Comparison of ENCODE assay signal across 26 cellular contexts in genomic region chr9:90303653-90304052, GRCh38.
DNase-seq lines count a peak whose midpoint lies in the region; ATAC-seq, FAIRE-seq and TF ChIP-seq lines count a peak whose summit lies in the region.
"Had no signal": no experiment of that assay in that cellular context is flagged by ENCODE, and none has a peak within 500 bp of the region (broad histone marks: within the 10 kb centered on the region; RNA-seq: fewer than 3 reads in every experiment).

No MANE protein-coding gene starts in this region.

- no peak overlapping the region for H3K9ac ChIP-seq in BLaER1

- H3K4me1 Mint-ChIP-seq in nephron (peaks cover 41% of the 10 kb centered on the region), HFFc6 (ENCODE audit: low read depth) (peaks cover 19% of the 10 kb centered on the region)
- H3K4me1 Mint-ChIP-seq: CD14-positive monocyte; CD4-positive, alpha-beta memory T cell; CD4-positive, CD25-positive, alpha-beta regulatory T cell; CD8-positive, alpha-beta memory T cell had no signal

- FAIRE-seq in small intestine (lab: Jason Lieb, UNC), result no peak
- FAIRE-seq: A549, GM12878, GM12892, GM18507 had no signal

- H3K27ac ChIP-seq in BLaER1 (no peak overlapping the region), small intestine (ENCODE audit: low read depth in 1 of 2, low read length in 1 of 2) (no peak overlapping the region)
- H3K27ac ChIP-seq: 22Rv1, A549 had no signal

- H3K4me1 ChIP-seq in BLaER1 (peaks cover 17% of the 10 kb centered on the region), small intestine (ENCODE audit: control insufficient read depth in 2 of 2, insufficient read depth in 1 of 2, low read depth in 1 of 2, low read length in 1 of 2) (no peaks in the 10 kb centered on the region)

- peaks cover 5% of the 10 kb centered on the region for H3K27me3 Mint-ChIP-seq in nephron (ENCODE audit: low read depth)
- H3K27me3 Mint-ChIP-seq in HFFc6 (ENCODE audit: insufficient read depth), result peaks cover 2% of the 10 kb centered on the region; the same call in 1 of the 2 replicates
- H3K27me3 Mint-ChIP-seq: CD4-positive, CD25-positive, alpha-beta regulatory T cell had no signal

- H3K4me3 Mint-ChIP-seq in nephron (no peak overlapping the region), HFFc6 (no peak overlapping the region)
- H3K4me3 Mint-ChIP-seq: CD14-positive monocyte; CD4-positive, alpha-beta memory T cell; CD4-positive, CD25-positive, alpha-beta regulatory T cell; CD8-positive, alpha-beta memory T cell had no signal

- no peaks in the 10 kb centered on the region for H3K36me3 Mint-ChIP-seq in nephron (ENCODE audit: low read depth)
- no peaks in the 10 kb centered on the region for H3K36me3 Mint-ChIP-seq in HFFc6 (ENCODE audit: low read depth)
- H3K36me3 Mint-ChIP-seq: CD14-positive monocyte; CD4-positive, alpha-beta memory T cell; CD4-positive, CD25-positive, alpha-beta regulatory T cell; CD8-positive, alpha-beta memory T cell had no signal

- H4K20me1 ChIP-seq in BLaER1, result no peaks in the 10 kb centered on the region

- H3K9me3 Mint-ChIP-seq in nephron, result no peaks in the 10 kb centered on the region
- no peaks in the 10 kb centered on the region; the same call in 1 of the 2 replicates for H3K9me3 Mint-ChIP-seq in HFFc6
- H3K9me3 Mint-ChIP-seq: CD4-positive, alpha-beta memory T cell; CD8-positive, alpha-beta memory T cell had no signal

- H3K9me3 ChIP-seq in BLaER1 (no peaks in the 10 kb centered on the region), small intestine (ENCODE audit: control insufficient read depth, low read depth) (no peaks in the 10 kb centered on the region)
- H3K9me3 ChIP-seq: A549, BE2C had no signal

- peak overlapping the region; percentile 44 for H3K4me2 ChIP-seq in BLaER1
- H3K4me2 ChIP-seq: A549 had no signal

- peak overlapping the region in 2 of 3 experiments; percentile 18 to 86 for H3K27ac Mint-ChIP-seq in nephron
- no peak overlapping the region for H3K27ac Mint-ChIP-seq in HFFc6
- H3K27ac Mint-ChIP-seq: CD14-positive monocyte; CD4-positive, alpha-beta memory T cell; CD4-positive, CD25-positive, alpha-beta regulatory T cell had no signal

- 35 to 53% (median 43%) methylated on average over 4 of the region's 4 CpGs for WGBS in small intestine, 3 donors

- H3K36me3 ChIP-seq in BLaER1 (no peaks in the 10 kb centered on the region), small intestine (ENCODE audit: control insufficient read depth in 2 of 2, insufficient read depth in 2 of 2, low read length in 2 of 2) (no peaks in the 10 kb centered on the region)
- H3K36me3 ChIP-seq: BE2C had no signal

- H3K4me3 ChIP-seq in BLaER1 (no peak overlapping the region), small intestine (ENCODE audit: low read depth in 1 of 2, low read length in 2 of 2) (no peak overlapping the region)
- H3K4me3 ChIP-seq: A549, GM12878 had no signal

- ATAC-seq in left colon (peak; percentile 60), GM19467 (IDR thresholded peaks at IDR 0.05; ENCODE audit: unreplicated experiment) (no peak)
- ATAC-seq: A549, GM12878 had no signal

- no peaks in the 10 kb centered on the region for H3K27me3 ChIP-seq in BLaER1
- no peaks in the 10 kb centered on the region for H3K27me3 ChIP-seq in small intestine (ENCODE audit: control insufficient read depth in 2 of 2, insufficient read depth in 2 of 2, low read length in 2 of 2)
- H3K27me3 ChIP-seq: BE2C had no signal

- intact Hi-C loops in left colon (cut with DNase I, micrococcal nuclease), result no loop called here

- DNase-seq in left colon, result no peak
- peak; percentile 44 for DNase-seq in small intestine
- DNase-seq in HFFc6, result no peak
- no peak for DNase-seq in ecto neural progenitor cell (ENCODE audit: low spot score)
- DNase-seq: BE2C; C1 segment of cervical spinal cord; CD4-positive, alpha-beta memory T cell; CD4-positive, CD25-positive, alpha-beta regulatory T cell; CD8-positive, alpha-beta memory T cell; COR-L47; DMS 273 treated with DMSO at 0.1 percent for 48 hours; DMS153; DMS53; DMS79; DND-41; EL; GDM1 had no signal

- TF ChIP-seq CTCF in nephron (IDR thresholded peaks at IDR 0.05; ENCODE audit: unreplicated experiment in 3 of 3) (no peak), HFFc6 (IDR thresholded peaks at IDR 0.05) (no peak)
